17 cellular contexts compared by ENCODE assay signal in genomic region chr14:52936437-52936836, GRCh38.
"Had no signal": no experiment of that assay in that cellular context is flagged by ENCODE, and none has a peak within 500 bp of the region (broad histone marks: within the 10 kb centered on the region; RNA-seq: fewer than 3 reads in every experiment).

No MANE protein-coding gene starts in this region.

- H3K9me3 ChIP-seq: esophagus squamous epithelium, psoas muscle, sigmoid colon had no signal

- H3K27me3 Mint-ChIP-seq: type B pancreatic cell had no signal

- H3K36me3 Mint-ChIP-seq: activated naive CD4-positive, alpha-beta T cell treated with anti-CD3 and anti-CD28 coated beads, Interleukin-2, amount 50 U/mL, for 24 hours had no signal

- H3K4me1 Mint-ChIP-seq: activated CD4-positive, alpha-beta memory T cell treated with anti-CD3 and anti-CD28 coated beads, Interleukin-2, amount 10 ng/mL, durations not matched to agents 7 days and 5 days; activated naive CD4-positive, alpha-beta T cell treated with anti-CD3 and anti-CD28 coated beads, Interleukin-2, amount 50 U/mL, for 24 hours had no signal

- DNase-seq: activated CD4-positive, alpha-beta memory T cell treated with anti-CD3 and anti-CD28 coated beads, Interleukin-2, amount 10 ng/mL, durations not matched to agents 7 days and 5 days; activated CD4-positive, alpha-beta T cell treated with anti-CD3 and anti-CD28 coated beads for 4 hours; activated effector memory CD4-positive, alpha-beta T cell treated with anti-CD3 and anti-CD28 coated beads, Interleukin-2, amount 50 U/mL, for 16 hours; activated T-cell treated with anti-CD3 and anti-CD28 coated beads, Interleukin-2, amount 50 U/mL, for 4 hours; caudate nucleus; esophagus squamous epithelium; hypothalamus; kidney glomerular epithelial cell; psoas muscle; sigmoid colon; stimulated activated CD4-positive, alpha-beta T cell treated with anti-CD3 and anti-CD28 coated beads, Interleukin-12 subunit alpha, Interleukin-12 subunit beta, amount 100 ng/mL, for 4 hours; stimulated activated CD4-positive, alpha-beta T cell treated with anti-CD3 and anti-CD28 coated beads, Interleukin-2, amount 100 ng/mL, for 24 hours had no signal

- ATAC-seq: activated T-cell treated with anti-CD3 and anti-CD28 coated beads, Interleukin-2, amount 50 U/mL, for 4 hours; psoas muscle had no signal

- H3K27me3 ChIP-seq: esophagus squamous epithelium, sigmoid colon had no signal

- H3K4me3 Mint-ChIP-seq: activated CD4-positive, alpha-beta memory T cell treated with anti-CD3 and anti-CD28 coated beads, Interleukin-2, amount 10 ng/mL, durations not matched to agents 7 days and 5 days; activated naive CD4-positive, alpha-beta T cell treated with anti-CD3 and anti-CD28 coated beads, Interleukin-2, amount 50 U/mL, for 24 hours; activated T-cell treated with anti-CD3 and anti-CD28 coated beads, Interleukin-2, amount 50 U/mL, for 4 hours; neural crest cell; T-helper 1 cell treated with Interleukin-12 subunit alpha and Interleukin-12 subunit beta and Interleukin-4 antibody, amounts not matched to agents 30 μg/mL and 1 μg/mL, for 36 hours; type B pancreatic cell had no signal

- H3K27ac ChIP-seq: coronary artery, psoas muscle had no signal

- H3K4me3 ChIP-seq: esophagus squamous epithelium, psoas muscle, sigmoid colon had no signal

- H3K36me3 ChIP-seq: esophagus squamous epithelium, sigmoid colon had no signal

- H3K9me3 Mint-ChIP-seq: activated CD4-positive, alpha-beta memory T cell treated with anti-CD3 and anti-CD28 coated beads, Interleukin-2, amount 10 ng/mL, durations not matched to agents 7 days and 5 days; activated naive CD4-positive, alpha-beta T cell treated with anti-CD3 and anti-CD28 coated beads, Interleukin-2, amount 50 U/mL, for 24 hours; activated T-cell treated with anti-CD3 and anti-CD28 coated beads, Interleukin-2, amount 50 U/mL, for 4 hours; neural crest cell; T-helper 1 cell treated with Interleukin-12 subunit alpha and Interleukin-12 subunit beta and Interleukin-4 antibody, amounts not matched to agents 30 μg/mL and 1 μg/mL, for 36 hours; type B pancreatic cell had no signal

- H3K27ac Mint-ChIP-seq: activated CD4-positive, alpha-beta memory T cell treated with anti-CD3 and anti-CD28 coated beads, Interleukin-2, amount 10 ng/mL, durations not matched to agents 7 days and 5 days; activated naive CD4-positive, alpha-beta T cell treated with anti-CD3 and anti-CD28 coated beads, Interleukin-2, amount 50 U/mL, for 24 hours; T-helper 1 cell treated with Interleukin-12 subunit alpha and Interleukin-12 subunit beta and Interleukin-4 antibody, amounts not matched to agents 30 μg/mL and 1 μg/mL, for 36 hours; type B pancreatic cell had no signal
